8 cellular contexts compared by ENCODE assay signal in the genomic region with DNA sequence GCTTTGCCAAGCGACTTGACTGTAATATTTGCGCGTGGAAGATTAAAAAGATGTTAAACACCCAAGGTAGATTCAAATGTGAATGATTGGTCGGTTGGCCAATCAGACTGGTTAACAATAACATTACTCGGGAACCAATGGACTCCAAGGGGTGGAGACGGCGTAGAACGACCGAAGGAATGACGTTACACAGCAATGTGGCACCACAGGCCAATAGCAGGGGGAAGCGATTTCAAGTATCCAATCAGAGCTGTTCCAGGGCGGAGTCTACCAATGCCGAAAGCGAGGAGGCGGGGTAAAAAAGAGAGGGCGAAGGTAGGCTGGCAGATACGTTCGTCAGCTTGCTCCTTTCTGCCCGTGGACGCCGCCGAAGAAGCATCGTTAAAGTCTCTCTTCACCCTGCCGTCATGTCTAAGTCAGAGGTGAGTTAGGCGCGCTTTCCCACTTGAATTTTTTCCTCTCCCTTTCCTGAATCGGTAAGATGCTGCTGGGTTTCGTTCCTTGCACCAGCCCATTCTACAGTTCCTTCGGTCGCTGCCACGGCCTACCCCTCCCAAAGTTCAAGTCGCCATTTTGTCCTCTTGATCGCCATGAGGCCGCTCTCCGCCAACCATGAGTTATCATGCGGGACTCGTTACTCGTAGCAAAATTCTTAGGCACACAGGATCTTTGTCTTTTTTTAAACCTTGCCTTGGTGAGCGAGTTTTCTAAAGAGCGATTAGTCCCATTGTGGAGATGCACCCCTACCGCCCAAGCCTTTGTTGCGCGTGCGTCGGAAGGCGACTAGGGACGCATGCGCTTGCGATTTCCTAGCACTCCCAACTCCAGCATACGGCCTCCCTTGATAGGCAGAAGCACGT. TPM values are rescaled to one million over a fixed set of nuclear protein-coding genes. Genes with fewer than 3 reads are reported as not detected.
A peak's percentile ranks its signal among the peaks of the same experiment; 100 is the strongest.
DNase-seq lines count a peak whose midpoint lies in the region; ATAC-seq and TF ChIP-seq lines count a peak whose summit lies in the region.

TSS of gene HNRNPA1 (plus strand) at position 326 of the 860 bp plus-strand sequence. CDS start at position 408, 82 bp downstream.

- peaks cover 33 to 61% (median 53%) of the 10 kb centered on the region in 3 donors for H3K4me1 Mint-ChIP-seq in IgD-negative memory B cell

- H3K36me3 Mint-ChIP-seq in IgD-negative memory B cell, result peaks cover 13% of the 10 kb centered on the region

- H3K9me3 ChIP-seq in mucosa of descending colon, result no peaks in the 10 kb centered on the region

- no peaks in the 10 kb centered on the region for H3K27me3 Mint-ChIP-seq in IgD-negative memory B cell

- peaks cover 3% of the 10 kb centered on the region for H3K36me3 ChIP-seq in mucosa of descending colon (ENCODE audit: low read depth)

- ATAC-seq in GM21529 (IDR thresholded peaks at IDR 0.05; ENCODE audit: unreplicated experiment) (peak; percentile 84), mucosa of descending colon (peak; percentile 88)

- H3K27ac Mint-ChIP-seq in IgD-negative memory B cell, result no peak within 1 kb of the TSS

- DNase-seq in DMS114 treated with DMSO at 0.1 percent for 48 hours (lab: John Stamatoyannopoulos, UW; ENCODE audit: unreplicated experiment) (peak; percentile 99), OCI-M2 (lab: John Stamatoyannopoulos, UW; ENCODE audit: unreplicated experiment) (peak; percentile 95), activated T-cell treated with anti-CD3 and anti-CD28 coated beads for 4 hours (peak; percentile 92), epithelial cell of proximal tubule (ENCODE audit: low read depth) (peak; percentile 99), mucosa of descending colon (peak; percentile 92 to 97 (median 94))
- DNase-seq in stimulated activated CD8-positive, alpha-beta memory T cell treated with anti-CD3 and anti-CD28 coated beads, Interleukin-4, amount 100 ng/mL, for 24 hours (ENCODE audit: low read depth), result peak; percentile 89

- intact Hi-C loops in mucosa of descending colon (cut with DNase I, micrococcal nuclease), result no loop called here

- no peaks in the 10 kb centered on the region for H3K9me3 Mint-ChIP-seq in IgD-negative memory B cell

- peaks cover 53% of the 10 kb centered on the region for H3K4me1 ChIP-seq in mucosa of descending colon (ENCODE audit: low read depth)

- peak within 1 kb of the TSS; percentile 90 for H3K4me3 ChIP-seq in epithelial cell of proximal tubule (ENCODE audit: low read depth, low read length)
- H3K4me3 ChIP-seq in mucosa of descending colon, result peak within 1 kb of the TSS; percentile 63

- no peak for TF ChIP-seq CTCF in epithelial cell of proximal tubule (conservative IDR thresholded peaks at IDR 0.05; ENCODE audit: low read depth, low read length)
- no peak for TF ChIP-seq CTCF in mucosa of descending colon (IDR thresholded peaks at IDR 0.05)

- H3K4me3 Mint-ChIP-seq in IgD-negative memory B cell, result no peak within 1 kb of the TSS

RNA-seq across cellular contexts. Expression of gene HNRNPA1, which starts in this region (rescaled TPM):
- 748 TPM for polyA plus RNA-seq in IgD-negative memory B cell
- total RNA-seq in epithelial cell of proximal tubule (941 and 1,064 TPM in 2 replicates), mucosa of descending colon (100 to 1,000 TPM; 580 to 894 (median 610) TPM)

Comparison
In these comparisons a context has a peak if more than half of its experiments do, and no peak if none do; other contexts are left out.
1. Peak in every context shown above with its lines: DNase-seq, ATAC-seq and H3K4me3 ChIP-seq.